ENCODE assay signal across 12 cellular contexts in the genomic region with DNA sequence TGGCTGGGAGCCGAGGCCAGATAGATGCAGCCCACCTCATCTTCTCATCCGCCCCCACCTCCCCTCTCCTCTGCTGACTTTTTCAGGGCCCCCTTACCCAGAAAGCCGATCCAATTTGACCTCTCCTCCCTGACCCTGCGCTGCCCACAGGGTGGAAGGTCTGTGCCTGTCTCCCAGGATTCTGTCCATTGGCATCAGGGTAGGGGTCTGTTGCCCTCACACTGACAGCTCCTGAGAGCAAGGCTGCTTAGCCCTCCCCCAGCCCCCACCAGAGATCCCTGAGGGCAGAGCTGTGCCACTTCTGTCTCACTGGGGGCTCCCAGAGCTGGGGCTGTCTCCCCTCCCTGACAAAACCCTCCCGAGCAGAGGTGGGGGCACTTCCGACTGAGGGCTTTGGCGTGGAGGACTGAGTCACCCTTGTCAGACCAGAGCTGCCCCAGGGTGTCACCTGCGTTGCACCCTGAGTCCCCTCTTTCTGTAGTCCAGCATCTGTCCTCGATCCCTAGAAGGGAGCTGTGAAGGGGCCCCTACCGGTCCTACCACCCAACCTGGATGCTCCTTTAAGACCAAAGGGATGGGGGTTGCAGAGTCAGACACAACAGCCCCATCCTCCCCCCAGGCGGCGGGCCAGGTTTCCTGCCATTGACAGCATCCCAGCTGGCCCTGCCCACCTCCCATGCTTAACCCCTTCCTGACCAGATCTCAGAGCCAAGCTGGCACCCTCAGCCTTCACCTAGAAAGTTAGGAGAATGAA. TPM values are rescaled to one million over a fixed set of nuclear protein-coding genes. Genes with fewer than 3 reads are reported as not detected.
DNase-seq lines count a peak whose midpoint lies in the region; ATAC-seq and TF ChIP-seq lines count a peak whose summit lies in the region.
"Had no signal": no experiment of that assay in that cellular context is flagged by ENCODE, and none has a peak within 500 bp of the region (broad histone marks: within the 10 kb centered on the region; RNA-seq: fewer than 3 reads in every experiment).

No MANE protein-coding gene starts in this region.

- no peaks in the 10 kb centered on the region for H3K9me3 Mint-ChIP-seq in T-cell
- H3K9me3 Mint-ChIP-seq: stimulated activated naive CD8-positive, alpha-beta T cell treated with anti-CD3 and anti-CD28 coated beads, Interleukin-15, amount 100 ng/mL, for 72 hours had no signal

- POLR2A ChIA-PET in T-cell (lab: Charles Lee) = interaction anchor here in 1 of 2 donors (0.9 kb wide), 1 partner anchor 14 kb away, joined by 3 read pairs; the partner anchor contains the start of gene ZNF593

- CTCF ChIA-PET in T-cell (lab: Charles Lee) = interaction anchor here in 1 of 2 donors (1.0 to 1.8 kb wide), 2 partner anchors 11 kb away, joined by 3 to 5 read pairs; no protein-coding TSS in a partner anchor

- peaks cover 9 to 34% of the 10 kb centered on the region in 2 donors for H3K27me3 Mint-ChIP-seq in T-cell

- ATAC-seq in T-cell (replicated peaks in 1 of 4) = peak in 3 of 4 experiments; percentile 13 to 55 (median 44)
- no peak for ATAC-seq in thoracic aorta (ENCODE audit: insufficient number of reproducible peaks, low FRiP score, low read depth)
- no peak for ATAC-seq in HG03521 (IDR thresholded peaks at IDR 0.05; ENCODE audit: unreplicated experiment)
- ATAC-seq: stimulated activated naive CD8-positive, alpha-beta T cell treated with anti-CD3 and anti-CD28 coated beads, Interleukin-15, amount 100 ng/mL, for 72 hours had no signal

- DNase-seq in NCI-H345 (lab: John Stamatoyannopoulos, UW) (peak; percentile 10), NCI-H345 treated with DMSO at 0.1 percent for 48 hours (lab: John Stamatoyannopoulos, UW; ENCODE audit: unreplicated experiment) (no peak), T-cell (peak in 3 of 34 experiments; percentile 22 to 36 (median 22)), iPS-NIHi7 (ENCODE audit: extremely low spot score) (peak; percentile 77), thoracic aorta (ENCODE audit: low spot score) (no peak), D341Med (ENCODE audit: low spot score) (no peak), DMS153 (lab: John Stamatoyannopoulos, UW) (no peak)
- DNase-seq: GOT3; stimulated activated naive CD8-positive, alpha-beta T cell treated with anti-CD3 and anti-CD28 coated beads, Interleukin-15, amount 100 ng/mL, for 72 hours had no signal

- peaks cover 0 to 6% of the 10 kb centered on the region in 2 donors for H3K4me1 ChIP-seq in thoracic aorta (ENCODE audit: control insufficient read depth in 1 of 2, low read depth in 2 of 2)

- no peak overlapping the region for H3K27ac ChIP-seq in thoracic aorta
- H3K27ac ChIP-seq: KMS-11 had no signal

- H3K4me3 ChIP-seq in thoracic aorta = peak overlapping the region; percentile 18

- H3K4me1 Mint-ChIP-seq in T-cell = peaks cover 0 to 5% (median 3%) of the 10 kb centered on the region in 3 donors
- H3K4me1 Mint-ChIP-seq: stimulated activated naive CD8-positive, alpha-beta T cell treated with anti-CD3 and anti-CD28 coated beads, Interleukin-15, amount 100 ng/mL, for 72 hours had no signal

- H3K36me3 ChIP-seq in thoracic aorta = no peaks in the 10 kb centered on the region
- H3K36me3 ChIP-seq: Peyer's patch had no signal

- H3K27ac Mint-ChIP-seq in T-cell = no peak overlapping the region
- H3K27ac Mint-ChIP-seq: stimulated activated naive CD8-positive, alpha-beta T cell treated with anti-CD3 and anti-CD28 coated beads, Interleukin-15, amount 100 ng/mL, for 72 hours had no signal

- no peak overlapping the region for H3K4me3 Mint-ChIP-seq in T-cell
- H3K4me3 Mint-ChIP-seq: stimulated activated naive CD8-positive, alpha-beta T cell treated with anti-CD3 and anti-CD28 coated beads, Interleukin-15, amount 100 ng/mL, for 72 hours had no signal

- TF ChIP-seq CTCF in thoracic aorta (IDR thresholded peaks at IDR 0.05) = no peak

- H3K9me3 ChIP-seq in thoracic aorta = no peaks in the 10 kb centered on the region
- H3K9me3 ChIP-seq: Peyer's patch had no signal

- H3K27me3 ChIP-seq in thoracic aorta (replicated peaks; ENCODE audit: insufficient read depth) = no peaks in the 10 kb centered on the region

- no peaks in the 10 kb centered on the region for H3K36me3 Mint-ChIP-seq in T-cell

RNA-seq across cellular contexts. Expression of gene FAM110D, which starts 2.4 kb away (rescaled TPM):
- total RNA-seq in T-cell (under 1 TPM in 1 of 5 donors, not detected in 4; 0.09 TPM), thoracic aorta (10 to 100 TPM in 1 of 2 donors, 1 to 10 TPM in 1; 9.9 to 10.6 TPM)

RNA-seq across cellular contexts. Expression of gene C1orf232, which starts 12.3 kb away (rescaled TPM):
- not detected for total RNA-seq in T-cell
- total RNA-seq in thoracic aorta = not detected
- total RNA-seq: Peyer's patch had no signal

RNA-seq across cellular contexts. Expression of gene ZNF593, which starts 13.2 kb away (rescaled TPM):
- total RNA-seq in T-cell (10 to 100 TPM in 3 of 5 donors, 1 to 10 TPM in 2; 8.5 to 17.7 (median 17.1) TPM), thoracic aorta (10 to 100 TPM; 14.4 to 20.5 TPM)

RNA-seq across cellular contexts. Expression of gene ZNF593OS, which starts 15.2 kb away (rescaled TPM):
- not detected for total RNA-seq in T-cell
- total RNA-seq in thoracic aorta = not detected
- total RNA-seq: Peyer's patch had no signal

RNA-seq across cellular contexts. Expression of gene CNKSR1, which starts 20.8 kb away (rescaled TPM):
- 1 to 10 TPM; 2.9 to 6.8 (median 3.6) TPM for total RNA-seq in T-cell
- 10 to 100 TPM in 1 of 2 donors, 1 to 10 TPM in 1; 5.8 to 17.5 TPM for total RNA-seq in thoracic aorta

Comparison
In these comparisons a context has a peak if more than half of its experiments do, and no peak if none do; other contexts are left out.
1. DNase-seq: peak in NCI-H345 (single experiment) and iPS-NIHi7 (single experiment); none in NCI-H345 treated with DMSO at 0.1 percent for 48 hours (single experiment), thoracic aorta (single experiment), D341Med (single experiment) and DMS153 (single experiment).
2. ATAC-seq: peak in T-cell (3 of 4); none in thoracic aorta (single experiment) and HG03521 (single experiment).
3. RNA of gene FAM110D, which starts 2.4 kb away (total RNA-seq): 9.9 to 10.6 TPM in thoracic aorta; 0.09 TPM in T-cell; every median in the first group is over 10 times any median in the second.